30 cellular contexts compared by ENCODE assay signal in genomic region chr3:177743491-177743890, GRCh38.
"Had no signal": no experiment of that assay in that cellular context is flagged by ENCODE, and none has a peak within 500 bp of the region (broad histone marks: within the 10 kb centered on the region; RNA-seq: fewer than 3 reads in every experiment).

No MANE protein-coding gene starts in this region.

- H3K27me3 ChIP-seq: adrenal gland, ascending aorta, breast epithelium, cardiac muscle cell, colonic mucosa, esophagus squamous epithelium, gastroesophageal sphincter had no signal

- DNase-seq: activated CD4-positive, alpha-beta memory T cell treated with anti-CD3 and anti-CD28 coated beads for 36 hours; activated CD4-positive, alpha-beta T cell treated with anti-CD3 and anti-CD28 coated beads for 36 hours; activated CD4-positive, alpha-beta T cell treated with anti-CD3 and anti-CD28 coated beads, Interleukin-2, amount 10 ng/mL, durations not matched to agents 24 days and 14 days; activated CD4-positive, CD25-positive, alpha-beta regulatory T cell; activated CD4-positive, CD25-positive, alpha-beta regulatory T cell treated with anti-CD3 and anti-CD28 coated beads, Interleukin-2, amount 50 U/mL, for 72 hours; activated CD8-positive, alpha-beta memory T cell treated with anti-CD3 and anti-CD28 coated beads, Interleukin-2, amount 10 ng/mL, durations not matched to agents 7 days and 5 days; activated CD8-positive, alpha-beta memory T cell treated with anti-CD3 and anti-CD28 coated beads, Interleukin-2, amount 50 U/mL, for 4 hours; activated CD8-positive, alpha-beta T cell treated with anti-CD3 and anti-CD28 coated beads, Interleukin-2, amount 10 ng/mL, durations not matched to agents 7 days and 5 days; activated effector memory CD4-positive, alpha-beta T cell treated with anti-CD3 and anti-CD28 coated beads, Interleukin-2, amount 50 U/mL, for 16 hours; activated naive CD4-positive, alpha-beta T cell treated with anti-CD3 and anti-CD28 coated beads for 36 hours; activated naive CD8-positive, alpha-beta T cell treated with anti-CD3 and anti-CD28 coated beads for 36 hours; activated naive CD8-positive, alpha-beta T cell treated with anti-CD3 and anti-CD28 coated beads, Interleukin-2, amount 50 U/mL, for 24 hours; activated T-cell treated with anti-CD3 and anti-CD28 coated beads, Interleukin-2, amount 50 U/mL, for 1 hour; activated T-cell treated with anti-CD3 and anti-CD28 coated beads, Interleukin-2, amount 50 U/mL, for 48 hours; adrenal gland; central memory CD4-positive, alpha-beta T cell; cerebellar nuclear complex; colonic mucosa; effector CD8-positive, alpha-beta T cell; esophagus squamous epithelium; foreskin melanocyte; T-helper 2 cell had no signal

- H3K9me3 Mint-ChIP-seq: activated CD4-positive, alpha-beta memory T cell treated with anti-CD3 and anti-CD28 coated beads for 36 hours; activated naive CD4-positive, alpha-beta T cell treated with anti-CD3 and anti-CD28 coated beads for 36 hours; activated naive CD4-positive, alpha-beta T cell treated with anti-CD3 and anti-CD28 coated beads, Interleukin-2, amount 50 U/mL, for 24 hours; activated naive CD8-positive, alpha-beta T cell treated with anti-CD3 and anti-CD28 coated beads for 36 hours; activated naive CD8-positive, alpha-beta T cell treated with anti-CD3 and anti-CD28 coated beads, Interleukin-2, amount 50 U/mL, for 24 hours; activated T-helper 1 cell treated with anti-CD3 and anti-CD28 coated beads, Interleukin-12 subunit alpha, Interleukin-12 subunit beta, Interleukin-2, Interleukin-4 antibody, amounts not matched to agents 30 ng/mL and 10 ng/mL and 1 ng/mL, durations not matched to agents 14 hours and 24 hours and 36 hours; activated T-helper 2 cell treated with anti-CD3 and anti-CD28 coated beads, Interferon-gamma antibody, Interleukin-2, Interleukin-4, amounts not matched to agents 10 μg/mL and 5 μg/mL and 100 μg/mL, durations not matched to agents 14 hours and 24 hours and 36 hours had no signal

- H3K27me3 Mint-ChIP-seq: activated CD4-positive, alpha-beta memory T cell treated with anti-CD3 and anti-CD28 coated beads for 36 hours; activated CD4-positive, alpha-beta T cell treated with anti-CD3 and anti-CD28 coated beads for 36 hours; activated CD4-positive, alpha-beta T cell treated with anti-CD3 and anti-CD28 coated beads, Interleukin-2, amount 10 ng/mL, durations not matched to agents 24 days and 14 days; activated CD8-positive, alpha-beta memory T cell treated with anti-CD3 and anti-CD28 coated beads, Interleukin-2, amount 10 ng/mL, durations not matched to agents 7 days and 5 days; activated naive CD4-positive, alpha-beta T cell treated with anti-CD3 and anti-CD28 coated beads, Interleukin-2, amount 50 U/mL, for 24 hours; activated naive CD8-positive, alpha-beta T cell treated with anti-CD3 and anti-CD28 coated beads for 36 hours; activated naive CD8-positive, alpha-beta T cell treated with anti-CD3 and anti-CD28 coated beads, Interleukin-2, amount 50 U/mL, for 24 hours had no signal

- H3K4me3 ChIP-seq: adrenal gland, ascending aorta, breast epithelium, cardiac muscle cell, colonic mucosa, esophagus squamous epithelium, gastroesophageal sphincter had no signal

- H3K27ac Mint-ChIP-seq: activated CD4-positive, alpha-beta memory T cell treated with anti-CD3 and anti-CD28 coated beads for 36 hours; activated CD4-positive, alpha-beta T cell treated with anti-CD3 and anti-CD28 coated beads for 36 hours; activated CD4-positive, alpha-beta T cell treated with anti-CD3 and anti-CD28 coated beads, Interleukin-2, amount 10 ng/mL, durations not matched to agents 24 days and 14 days; activated CD8-positive, alpha-beta memory T cell treated with anti-CD3 and anti-CD28 coated beads, Interleukin-2, amount 10 ng/mL, durations not matched to agents 7 days and 5 days; activated CD8-positive, alpha-beta T cell treated with anti-CD3 and anti-CD28 coated beads, Interleukin-2, amount 10 ng/mL, durations not matched to agents 7 days and 5 days; activated naive CD4-positive, alpha-beta T cell treated with anti-CD3 and anti-CD28 coated beads for 36 hours; activated naive CD4-positive, alpha-beta T cell treated with anti-CD3 and anti-CD28 coated beads, Interleukin-2, amount 50 U/mL, for 24 hours; activated naive CD8-positive, alpha-beta T cell treated with anti-CD3 and anti-CD28 coated beads for 36 hours; activated naive CD8-positive, alpha-beta T cell treated with anti-CD3 and anti-CD28 coated beads, Interleukin-2, amount 50 U/mL, for 24 hours; activated T-helper 1 cell treated with anti-CD3 and anti-CD28 coated beads, Interleukin-12 subunit alpha, Interleukin-12 subunit beta, Interleukin-2, Interleukin-4 antibody, amounts not matched to agents 30 ng/mL and 10 ng/mL and 1 ng/mL, durations not matched to agents 14 hours and 24 hours and 36 hours; activated T-helper 2 cell treated with anti-CD3 and anti-CD28 coated beads, Interferon-gamma antibody, Interleukin-2, Interleukin-4, amounts not matched to agents 10 μg/mL and 5 μg/mL and 100 μg/mL, durations not matched to agents 14 hours and 24 hours and 36 hours; brain had no signal

- H3K4me1 Mint-ChIP-seq: activated CD4-positive, alpha-beta T cell treated with anti-CD3 and anti-CD28 coated beads for 36 hours; activated CD4-positive, alpha-beta T cell treated with anti-CD3 and anti-CD28 coated beads, Interleukin-2, amount 10 ng/mL, durations not matched to agents 24 days and 14 days; activated CD8-positive, alpha-beta memory T cell treated with anti-CD3 and anti-CD28 coated beads, Interleukin-2, amount 10 ng/mL, durations not matched to agents 7 days and 5 days; activated naive CD4-positive, alpha-beta T cell treated with anti-CD3 and anti-CD28 coated beads, Interleukin-2, amount 50 U/mL, for 24 hours; activated naive CD8-positive, alpha-beta T cell treated with anti-CD3 and anti-CD28 coated beads for 36 hours; activated naive CD8-positive, alpha-beta T cell treated with anti-CD3 and anti-CD28 coated beads, Interleukin-2, amount 50 U/mL, for 24 hours had no signal

- H3K9me3 ChIP-seq: adrenal gland, ascending aorta, breast epithelium, colonic mucosa, esophagus squamous epithelium, gastroesophageal sphincter had no signal

- H3K4me3 Mint-ChIP-seq: activated CD4-positive, alpha-beta memory T cell treated with anti-CD3 and anti-CD28 coated beads for 36 hours; activated CD4-positive, alpha-beta T cell treated with anti-CD3 and anti-CD28 coated beads for 36 hours; activated CD4-positive, alpha-beta T cell treated with anti-CD3 and anti-CD28 coated beads, Interleukin-2, amount 10 ng/mL, durations not matched to agents 24 days and 14 days; activated CD8-positive, alpha-beta memory T cell treated with anti-CD3 and anti-CD28 coated beads, Interleukin-2, amount 10 ng/mL, durations not matched to agents 7 days and 5 days; activated CD8-positive, alpha-beta T cell treated with anti-CD3 and anti-CD28 coated beads, Interleukin-2, amount 10 ng/mL, durations not matched to agents 7 days and 5 days; activated naive CD4-positive, alpha-beta T cell treated with anti-CD3 and anti-CD28 coated beads for 36 hours; activated naive CD4-positive, alpha-beta T cell treated with anti-CD3 and anti-CD28 coated beads, Interleukin-2, amount 50 U/mL, for 24 hours; activated naive CD8-positive, alpha-beta T cell treated with anti-CD3 and anti-CD28 coated beads for 36 hours; activated naive CD8-positive, alpha-beta T cell treated with anti-CD3 and anti-CD28 coated beads, Interleukin-2, amount 50 U/mL, for 24 hours; activated T-helper 1 cell treated with anti-CD3 and anti-CD28 coated beads, Interleukin-12 subunit alpha, Interleukin-12 subunit beta, Interleukin-2, Interleukin-4 antibody, amounts not matched to agents 30 ng/mL and 10 ng/mL and 1 ng/mL, durations not matched to agents 14 hours and 24 hours and 36 hours; brain had no signal

- ATAC-seq: activated CD4-positive, alpha-beta T cell treated with anti-CD3 and anti-CD28 coated beads for 36 hours; activated CD8-positive, alpha-beta memory T cell treated with anti-CD3 and anti-CD28 coated beads, Interleukin-2, amount 10 ng/mL, durations not matched to agents 7 days and 5 days; activated CD8-positive, alpha-beta T cell treated with anti-CD3 and anti-CD28 coated beads, Interleukin-2, amount 10 ng/mL, durations not matched to agents 7 days and 5 days; activated naive CD8-positive, alpha-beta T cell treated with anti-CD3 and anti-CD28 coated beads, Interleukin-2, amount 50 U/mL, for 24 hours; gastroesophageal sphincter had no signal

- H3K36me3 Mint-ChIP-seq: activated CD4-positive, alpha-beta memory T cell treated with anti-CD3 and anti-CD28 coated beads for 36 hours; activated CD8-positive, alpha-beta memory T cell treated with anti-CD3 and anti-CD28 coated beads, Interleukin-2, amount 10 ng/mL, durations not matched to agents 7 days and 5 days; activated naive CD8-positive, alpha-beta T cell treated with anti-CD3 and anti-CD28 coated beads for 36 hours; brain had no signal

- H3K4me1 ChIP-seq: breast epithelium, colonic mucosa had no signal

- H3K36me3 ChIP-seq: adrenal gland, ascending aorta, breast epithelium, cardiac muscle cell, colonic mucosa, esophagus squamous epithelium, gastroesophageal sphincter had no signal
